In the genomic region with DNA sequence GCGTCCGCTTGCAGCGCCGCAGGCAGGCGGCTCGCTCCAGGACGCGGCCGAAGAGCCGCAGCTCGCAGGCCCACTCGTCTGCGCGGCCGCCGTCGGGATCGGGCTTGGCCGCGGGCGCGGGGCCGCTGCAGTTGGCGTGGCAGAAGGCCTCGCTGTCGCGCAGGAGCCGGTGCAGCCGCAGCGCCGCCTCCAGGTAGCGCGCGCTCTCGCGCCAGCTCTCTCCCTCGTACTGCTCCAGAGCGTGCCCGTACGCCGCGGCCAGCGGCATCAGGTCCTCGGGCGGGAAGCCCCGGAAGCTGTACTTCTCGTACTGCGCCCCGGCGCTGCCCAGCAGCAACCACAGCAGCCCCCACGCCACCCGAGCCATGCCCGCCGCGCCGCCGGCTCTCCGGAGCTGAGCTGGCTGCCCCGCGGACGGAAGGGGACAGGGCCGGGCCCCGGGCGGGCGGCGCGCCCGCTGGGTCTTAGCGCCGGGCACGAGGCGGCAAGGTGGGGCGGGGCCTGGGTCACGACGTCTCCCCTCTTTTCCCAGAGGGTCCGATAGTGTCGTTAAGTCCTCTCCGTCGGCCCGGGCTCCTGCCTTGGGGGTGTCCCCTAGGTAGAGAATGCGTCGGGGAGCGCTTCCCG, we compare ENCODE assay signal across 8 cellular contexts. TPM values are rescaled to one million over a fixed set of nuclear protein-coding genes. Genes with fewer than 3 reads are reported as not detected.
DNase-seq lines count a peak whose midpoint lies in the region; ATAC-seq and TF ChIP-seq lines count a peak whose summit lies in the region.

A gene with protein sequence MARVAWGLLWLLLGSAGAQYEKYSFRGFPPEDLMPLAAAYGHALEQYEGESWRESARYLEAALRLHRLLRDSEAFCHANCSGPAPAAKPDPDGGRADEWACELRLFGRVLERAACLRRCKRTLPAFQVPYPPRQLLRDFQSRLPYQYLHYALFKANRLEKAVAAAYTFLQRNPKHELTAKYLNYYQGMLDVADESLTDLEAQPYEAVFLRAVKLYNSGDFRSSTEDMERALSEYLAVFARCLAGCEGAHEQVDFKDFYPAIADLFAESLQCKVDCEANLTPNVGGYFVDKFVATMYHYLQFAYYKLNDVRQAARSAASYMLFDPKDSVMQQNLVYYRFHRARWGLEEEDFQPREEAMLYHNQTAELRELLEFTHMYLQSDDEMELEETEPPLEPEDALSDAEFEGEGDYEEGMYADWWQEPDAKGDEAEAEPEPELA (minus strand): TSS at position 401 of the 627 bp plus-strand sequence. CDS start 34 bp downstream, at position 367.

- peak; percentile 76 to 83 (median 80) for DNase-seq in CD4-positive, alpha-beta memory T cell
- DNase-seq in MV-4-11 (lab: John Stamatoyannopoulos, UW), result peak; percentile 49
- peak; percentile 40 to 78 (median 66) for DNase-seq in T-helper 1 cell
- peak; percentile 42 for DNase-seq in amniotic stem cell (lab: John Stamatoyannopoulos, UW)
- peak; percentile 83 for DNase-seq in left cardiac atrium
- peak; percentile 94 for DNase-seq in posterior vena cava (ENCODE audit: low spot score)
- DNase-seq in type B pancreatic cell (ENCODE audit: extremely low spot score, unreplicated experiment), result peak; percentile 88

- H3K36me3 Mint-ChIP-seq in CD4-positive, alpha-beta memory T cell, result peaks cover 0 to 5% of the 10 kb centered on the region in 2 donors
- H3K36me3 Mint-ChIP-seq in type B pancreatic cell, result peaks cover 3% of the 10 kb centered on the region

- H3K27me3 Mint-ChIP-seq in CD4-positive, alpha-beta memory T cell, result no peaks in the 10 kb centered on the region
- no peaks in the 10 kb centered on the region for H3K27me3 Mint-ChIP-seq in type B pancreatic cell

- H3K4me1 ChIP-seq in CD4-positive, alpha-beta memory T cell (ENCODE audit: insufficient read depth, low read length), result peaks cover 20% of the 10 kb centered on the region

- peak within 1 kb of the TSS; percentile 87 to 97 (median 92) for H3K4me3 Mint-ChIP-seq in CD4-positive, alpha-beta memory T cell
- H3K4me3 Mint-ChIP-seq in type B pancreatic cell, result peak within 1 kb of the TSS; percentile 99

- peak within 1 kb of the TSS; percentile 47 to 62 for H3K4me3 ChIP-seq in CD4-positive, alpha-beta memory T cell (ENCODE audit: low read length in 2 of 2)

- peak within 1 kb of the TSS; percentile 57 to 94 (median 75) for H3K27ac Mint-ChIP-seq in CD4-positive, alpha-beta memory T cell
- H3K27ac Mint-ChIP-seq in type B pancreatic cell, result peak within 1 kb of the TSS; percentile 94

- CTCF ChIA-PET in CD4-positive, alpha-beta memory T cell (lab: Charles Lee; ENCODE audit: partially characterized antibody), result interaction anchor here (1.0 to 3.9 kb wide), 13 partner anchors 11 to 154 kb away, joined by 3 to 35 read pairs (median 5); a partner anchor contains a TSS

- no peaks in the 10 kb centered on the region for H3K27me3 ChIP-seq in CD4-positive, alpha-beta memory T cell (ENCODE audit: insufficient read depth, low read length)

- TF ChIP-seq CTCF in type B pancreatic cell (conservative IDR thresholded peaks at IDR 0.05), result peak; percentile 72

- POLR2A ChIA-PET in CD4-positive, alpha-beta memory T cell (lab: Charles Lee; ENCODE audit: partially characterized antibody), result interaction anchor here (0.9 to 3.8 kb wide), 13 partner anchors 8 to 205 kb away, joined by 3 to 25 read pairs (median 4); a partner anchor contains a TSS

- H3K9me3 ChIP-seq in CD4-positive, alpha-beta memory T cell (ENCODE audit: control insufficient read depth in 1 of 2, low read length in 2 of 2), result no peaks in the 10 kb centered on the region

- peaks cover 14 to 28% (median 19%) of the 10 kb centered on the region in 4 donors for H3K4me1 Mint-ChIP-seq in CD4-positive, alpha-beta memory T cell
- H3K4me1 Mint-ChIP-seq in type B pancreatic cell (ENCODE audit: unreplicated experiment), result peaks cover 18% of the 10 kb centered on the region

- H3K9me3 Mint-ChIP-seq in CD4-positive, alpha-beta memory T cell, result no peaks in the 10 kb centered on the region
- H3K9me3 Mint-ChIP-seq in type B pancreatic cell, result no peaks in the 10 kb centered on the region

- H3K36me3 ChIP-seq in CD4-positive, alpha-beta memory T cell (ENCODE audit: insufficient read depth, low read length), result no peaks in the 10 kb centered on the region

- ATAC-seq in GM21619 (IDR thresholded peaks at IDR 0.05; ENCODE audit: unreplicated experiment) (peak; percentile 73), left cardiac atrium (peak; percentile 87 to 88)

- intact Hi-C loops in CD4-positive, alpha-beta memory T cell (cut with micrococcal nuclease), result loop anchor here (1.0 to 5.0 kb wide), 2 partner anchors 10 to 121 kb away; a partner anchor contains a TSS
- intact Hi-C loops in left cardiac atrium (cut with DNase I) (no loop called here), posterior vena cava (cut with DNase I) (no loop called here)

- H3K27ac ChIP-seq in CD4-positive, alpha-beta memory T cell (ENCODE audit: low read depth, low read length), result peak within 1 kb of the TSS; percentile 45

RNA-seq across cellular contexts. Expression of the gene that starts here (rescaled TPM):
- 1 to 10 TPM; 5.9 to 6.8 TPM for total RNA-seq in CD4-positive, alpha-beta memory T cell
- 1 to 10 TPM; 1.4 to 4.2 TPM for polyA plus RNA-seq in CD4-positive, alpha-beta memory T cell
- total RNA-seq in left cardiac atrium (10 to 100 TPM; 12.0 to 13.8 TPM), posterior vena cava (10 to 100 TPM; 10.1 to 12.1 TPM), type B pancreatic cell (ENCODE audit: low replicate concordance) (24.7 and 50.5 TPM in 2 replicates)

Comparison
In these comparisons a context has a peak if more than half of its experiments do, and no peak if none do; other contexts are left out.
1. Peak in every context shown above with its lines: DNase-seq, ATAC-seq, H3K4me3 ChIP-seq and H3K27ac ChIP-seq.
2. DNase-seq: peak in every context shown above with its lines; median percentile 94 in posterior vena cava; 88 in type B pancreatic cell; 83 in left cardiac atrium; 80 in CD4-positive, alpha-beta memory T cell; 66 in T-helper 1 cell; 49 in MV-4-11; 42 in amniotic stem cell.